16 cellular contexts compared by ENCODE assay signal in genomic region chr17:64328875-64329405, GRCh38.
DNase-seq lines count a peak whose midpoint lies in the region; ATAC-seq and TF ChIP-seq lines count a peak whose summit lies in the region.
"Had no signal": no experiment of that assay in that cellular context is flagged by ENCODE, and none has a peak within 500 bp of the region (broad histone marks: within the 10 kb centered on the region; RNA-seq: fewer than 3 reads in every experiment).

No MANE protein-coding gene starts in this region.

- no peak for TF ChIP-seq CTCF in heart right ventricle (IDR thresholded peaks at IDR 0.05)
- TF ChIP-seq CTCF in VCaP (conservative IDR thresholded peaks at IDR 0.05): no peak
- TF ChIP-seq CTCF in ovary (IDR thresholded peaks at IDR 0.05): no peak
- TF ChIP-seq CTCF in uterus (IDR thresholded peaks at IDR 0.05): no peak
- TF ChIP-seq CTCF in omental fat pad (IDR thresholded peaks at IDR 0.05): no peak

- H3K4me3 ChIP-seq in heart right ventricle: peak overlapping the region in 1 of 10 donors; percentile 16
- no peak overlapping the region for H3K4me3 ChIP-seq in ovary
- H3K4me3 ChIP-seq in uterus: no peak overlapping the region
- H3K4me3 ChIP-seq: colonic mucosa, GM23248, Peyer's patch had no signal

- H3K27me3 Mint-ChIP-seq in effector memory CD8-positive, alpha-beta T cell: no peaks in the 10 kb centered on the region
- H3K27me3 Mint-ChIP-seq: stimulated activated naive B cell treated with anti-CD40 and anti-IgM and Interleukin-4, amounts not matched to agents 10 μg/mL and 1 μg/mL and 100 μg/mL, for 72 hours had no signal

- no peaks in the 10 kb centered on the region for H3K9me3 Mint-ChIP-seq in effector memory CD8-positive, alpha-beta T cell
- H3K9me3 Mint-ChIP-seq: activated naive CD4-positive, alpha-beta T cell treated with anti-CD3 and anti-CD28 coated beads for 36 hours; stimulated activated naive B cell treated with anti-CD40 and anti-IgM and Interleukin-4, amounts not matched to agents 10 μg/mL and 1 μg/mL and 100 μg/mL, for 72 hours had no signal

- no peak for TF ChIP-seq POLR2A in ovary (IDR thresholded peaks at IDR 0.05)
- TF ChIP-seq POLR2A in uterus (IDR thresholded peaks at IDR 0.05): no peak

- H3K4me1 ChIP-seq in heart right ventricle: peaks cover 28 to 100% (median 85%) of the 10 kb centered on the region in 9 donors
- peaks cover 36% of the 10 kb centered on the region for H3K4me1 ChIP-seq in ovary (ENCODE audit: insufficient read depth)
- H3K4me1 ChIP-seq in uterus: peaks cover 0 to 10% of the 10 kb centered on the region in 2 donors
- H3K4me1 ChIP-seq: colonic mucosa had no signal

- H3K36me3 Mint-ChIP-seq in effector memory CD8-positive, alpha-beta T cell (ENCODE audit: insufficient read depth): peaks cover 4% of the 10 kb centered on the region

- H3K27me3 ChIP-seq in heart right ventricle: no peaks in the 10 kb centered on the region
- H3K27me3 ChIP-seq in ovary: no peaks in the 10 kb centered on the region
- no peaks in the 10 kb centered on the region for H3K27me3 ChIP-seq in uterus
- H3K27me3 ChIP-seq: colonic mucosa, Peyer's patch had no signal

- WGBS in heart right ventricle, 2 donors: 49% methylated on average over 3 of the region's 3 CpGs
- WGBS in ovary, 3 donors: 64 to 72% (median 65%) methylated on average over 3 of the region's 3 CpGs

- peak overlapping the region; percentile 69 to 95 (median 87) for H3K27ac ChIP-seq in heart right ventricle
- peak overlapping the region; percentile 95 for H3K27ac ChIP-seq in VCaP
- peak overlapping the region; percentile 62 to 87 for H3K27ac ChIP-seq in ovary
- peak overlapping the region; percentile 77 to 78 for H3K27ac ChIP-seq in uterus
- H3K27ac ChIP-seq: colonic mucosa, GM23248 had no signal

- H3K4me3 Mint-ChIP-seq in effector memory CD8-positive, alpha-beta T cell: no peak overlapping the region
- H3K4me3 Mint-ChIP-seq: activated naive CD4-positive, alpha-beta T cell treated with anti-CD3 and anti-CD28 coated beads for 36 hours; stimulated activated naive B cell treated with anti-CD40 and anti-IgM and Interleukin-4, amounts not matched to agents 10 μg/mL and 1 μg/mL and 100 μg/mL, for 72 hours had no signal

- peaks cover 0 to 50% (median 0%) of the 10 kb centered on the region in 9 donors for H3K36me3 ChIP-seq in heart right ventricle
- H3K36me3 ChIP-seq in ovary: no peaks in the 10 kb centered on the region
- no peaks in the 10 kb centered on the region for H3K36me3 ChIP-seq in uterus
- H3K36me3 ChIP-seq: colonic mucosa, Peyer's patch had no signal

- no peak for ATAC-seq in heart right ventricle
- ATAC-seq in left ventricle myocardium superior: no peak
- ATAC-seq in GM19351 (IDR thresholded peaks at IDR 0.05; ENCODE audit: unreplicated experiment): no peak
- no peak for ATAC-seq in effector memory CD8-positive, alpha-beta T cell (replicated peaks)
- ATAC-seq in omental fat pad (ENCODE audit: low FRiP score): no peak
- ATAC-seq: stimulated activated naive B cell treated with anti-CD40 and anti-IgM and Interleukin-4, amounts not matched to agents 10 μg/mL and 1 μg/mL and 100 μg/mL, for 72 hours had no signal

- H3K9me3 ChIP-seq in heart right ventricle: peaks cover 0 to 5% (median 0%) of the 10 kb centered on the region in 11 donors
- no peaks in the 10 kb centered on the region for H3K9me3 ChIP-seq in ovary
- no peaks in the 10 kb centered on the region for H3K9me3 ChIP-seq in uterus
- H3K9me3 ChIP-seq: colonic mucosa, Peyer's patch had no signal

- intact Hi-C loops in heart right ventricle (cut with DNase I): loop anchor here in 2 of 10 donors (5.0 to 10.0 kb wide), 3 partner anchors 33 to 166 kb away; partner anchors contain the start of gene POLG2 (in 1 of the 2)
- intact Hi-C loops in left ventricle myocardium superior (cut with micrococcal nuclease): no loop called here
- intact Hi-C loops in ovary (cut with DNase I): loop anchor here in 1 of 4 donors (10.0 kb wide), 1 partner anchor 56 kb away; no protein-coding TSS in a partner anchor
- intact Hi-C loops in uterus (cut with DNase I; ENCODE audit: low total_unique reads): no loop called here

- DNase-seq in heart right ventricle (no peak), left ventricle myocardium superior (no peak), ovary (no peak), uterus (no peak), omental fat pad (ENCODE audit: low spot score) (no peak)
- no peak for DNase-seq in effector memory CD8-positive, alpha-beta T cell
- DNase-seq: activated CD4-positive, alpha-beta T cell treated with anti-CD3 and anti-CD28 coated beads, Interleukin-2, amount 50 U/mL, for 1 hour; activated naive CD4-positive, alpha-beta T cell treated with anti-CD3 and anti-CD28 coated beads for 36 hours; colonic mucosa; GM23248; NCI-H1092; NCI-H526; Peyer's patch; stimulated activated naive B cell treated with anti-CD40 and anti-IgM and Interleukin-4, amounts not matched to agents 10 μg/mL and 1 μg/mL and 100 μg/mL, for 72 hours had no signal

- no peak overlapping the region for H3K27ac Mint-ChIP-seq in effector memory CD8-positive, alpha-beta T cell
- H3K27ac Mint-ChIP-seq: activated naive CD4-positive, alpha-beta T cell treated with anti-CD3 and anti-CD28 coated beads for 36 hours; stimulated activated naive B cell treated with anti-CD40 and anti-IgM and Interleukin-4, amounts not matched to agents 10 μg/mL and 1 μg/mL and 100 μg/mL, for 72 hours had no signal

- H3K4me1 Mint-ChIP-seq in effector memory CD8-positive, alpha-beta T cell (ENCODE audit: low read depth in 2 of 2): peaks cover 4 to 29% of the 10 kb centered on the region in 2 donors

- TF ChIP-seq EP300 in ovary (IDR thresholded peaks at IDR 0.05): no peak
